Comparison of ENCODE assay signal across 14 cellular contexts in the genomic region with DNA sequence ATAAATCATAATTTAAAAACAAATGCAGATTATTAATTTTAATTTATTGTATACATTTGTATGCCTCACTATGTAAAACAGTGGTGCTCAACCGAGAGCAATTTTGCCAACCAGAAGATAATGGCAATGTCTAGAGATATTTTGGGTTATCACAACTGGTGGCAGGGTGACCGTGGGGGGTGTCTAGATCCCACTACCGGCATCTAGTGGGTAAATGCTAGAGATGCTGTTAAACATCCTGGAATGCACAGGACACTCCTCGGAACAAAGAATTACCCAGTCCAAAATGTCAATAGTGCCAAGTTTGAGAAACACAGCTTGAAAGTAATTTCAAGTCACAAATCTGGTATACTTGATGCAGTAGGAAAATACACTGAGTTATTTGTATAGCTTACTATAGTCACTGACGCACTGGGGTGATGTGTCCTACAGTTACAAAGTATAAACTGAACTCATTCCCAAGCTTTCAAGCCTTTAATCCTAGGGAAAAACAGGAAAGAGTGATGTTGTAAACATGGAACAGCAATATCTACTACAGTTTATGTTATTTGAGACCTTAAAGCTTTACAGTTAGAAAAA.
"Had no signal": no experiment of that assay in that cellular context is flagged by ENCODE, and none has a peak within 500 bp of the region (broad histone marks: within the 10 kb centered on the region; RNA-seq: fewer than 3 reads in every experiment).

No MANE protein-coding gene starts in this region.

- H3K9me3 ChIP-seq: esophagus muscularis mucosa, heart left ventricle, testis had no signal

- ATAC-seq: activated T-cell treated with anti-CD3 and anti-CD28 coated beads, Interleukin-2, amount 50 U/mL, for 4 hours; heart left ventricle; left ventricle myocardium superior; stimulated activated naive CD8-positive, alpha-beta T cell treated with anti-CD3 and anti-CD28 coated beads, Interleukin-15, amount 100 ng/mL, for 72 hours had no signal

- H3K36me3 ChIP-seq: esophagus muscularis mucosa, heart left ventricle had no signal

- FAIRE-seq: kidney had no signal

- H3K27ac ChIP-seq: esophagus muscularis mucosa, heart left ventricle, testis had no signal

- DNase-seq: activated CD4-positive, alpha-beta T cell treated with anti-CD3 and anti-CD28 coated beads, Interleukin-2, amount 50 U/mL, for 48 hours; activated CD4-positive, CD25-positive, alpha-beta regulatory T cell treated with anti-CD3 and anti-CD28 coated beads, Interleukin-2, amount 50 U/mL, for 72 hours; activated gamma-delta T cell treated with Interleukin-2 at 50 U/mL for 16 hours; activated naive CD8-positive, alpha-beta T cell treated with anti-CD3 and anti-CD28 coated beads for 36 hours; activated T-cell treated with anti-CD3 and anti-CD28 coated beads, Interleukin-2, amount 50 U/mL, for 4 hours; anterior cingulate cortex; foreskin melanocyte; heart left ventricle; kidney; left ventricle myocardium superior; stimulated activated CD4-positive, alpha-beta T cell treated with anti-CD3 and anti-CD28 coated beads, Interleukin-4, amount 100 ng/mL, for 4 hours; stimulated activated naive CD8-positive, alpha-beta T cell treated with anti-CD3 and anti-CD28 coated beads, Interleukin-15, amount 100 ng/mL, for 72 hours; testis had no signal

- H3K27me3 ChIP-seq: esophagus muscularis mucosa, heart left ventricle, testis had no signal

- H3K4me1 ChIP-seq: esophagus muscularis mucosa, heart left ventricle, testis had no signal

- H3K4me3 ChIP-seq: esophagus muscularis mucosa, heart left ventricle, testis had no signal
